11 cellular contexts compared by ENCODE assay signal in the genomic region with DNA sequence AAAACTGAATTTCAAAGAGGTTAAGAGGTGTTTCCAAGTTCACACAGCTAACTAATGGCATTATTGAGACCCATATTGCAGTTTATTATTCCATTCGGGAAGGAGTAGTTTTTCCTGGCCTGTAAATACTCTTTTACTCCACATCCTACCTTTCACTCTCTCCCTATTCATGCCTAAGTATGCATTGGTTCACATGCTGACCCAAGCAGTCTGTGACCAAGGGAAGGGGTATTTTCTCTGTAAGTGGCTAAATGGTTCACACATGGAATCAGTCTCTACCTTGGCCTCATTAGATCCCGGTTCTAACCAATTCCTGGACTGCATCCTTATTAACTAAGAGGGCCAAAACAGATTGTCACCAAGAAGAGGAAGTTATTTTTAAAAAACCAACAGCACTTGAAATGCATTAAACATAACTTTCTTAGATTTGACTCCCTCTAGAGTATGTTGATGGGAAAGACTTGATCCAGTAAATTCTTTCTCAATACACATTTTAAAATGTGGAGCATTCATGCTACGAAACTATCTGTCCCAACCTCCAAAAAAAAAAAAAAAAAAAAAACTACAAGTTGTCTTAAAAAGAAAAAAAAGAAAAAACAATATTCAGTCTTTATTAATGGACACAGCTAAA. TPM values are rescaled to one million over a fixed set of nuclear protein-coding genes. Genes with fewer than 3 reads are reported as not detected.
DNase-seq lines count a peak whose midpoint lies in the region; ATAC-seq and TF ChIP-seq lines count a peak whose summit lies in the region.
"Had no signal": no experiment of that assay in that cellular context is flagged by ENCODE, and none has a peak within 500 bp of the region (broad histone marks: within the 10 kb centered on the region; RNA-seq: fewer than 3 reads in every experiment).

No MANE protein-coding gene starts in this region.

- H3K27me3 ChIP-seq in heart right ventricle (peaks cover 0 to 5% (median 0%) of the 10 kb centered on the region in 7 donors), aorta (ENCODE audit: control insufficient read depth in 1 of 2, insufficient read depth in 2 of 2, low read length in 1 of 2) (peaks cover 0 to 2% of the 10 kb centered on the region in 2 donors)

- WGBS in heart right ventricle, 2 donors = 36 to 47% methylated on average over 3 of the region's 3 CpGs
- 27% methylated on average over 3 of the region's 3 CpGs for WGBS in aorta, 2 donors

- H3K9me3 Mint-ChIP-seq in activated naive CD4-positive, alpha-beta T cell treated with anti-CD3 and anti-CD28 coated beads, Interleukin-2, amount 50 U/mL, for 72 hours = no peaks in the 10 kb centered on the region
- H3K9me3 Mint-ChIP-seq: CD4-positive, CD25-positive, alpha-beta regulatory T cell had no signal

- H3K36me3 Mint-ChIP-seq in activated naive CD4-positive, alpha-beta T cell treated with anti-CD3 and anti-CD28 coated beads, Interleukin-2, amount 50 U/mL, for 72 hours = no peaks in the 10 kb centered on the region
- H3K36me3 Mint-ChIP-seq: CD4-positive, CD25-positive, alpha-beta regulatory T cell had no signal

- no peak overlapping the region for H3K27ac ChIP-seq in heart right ventricle
- H3K27ac ChIP-seq in aorta (ENCODE audit: low read depth in 1 of 2, low read length in 2 of 2) = no peak overlapping the region
- H3K27ac ChIP-seq: psoas muscle had no signal

- H3K27ac Mint-ChIP-seq in activated naive CD4-positive, alpha-beta T cell treated with anti-CD3 and anti-CD28 coated beads, Interleukin-2, amount 50 U/mL, for 72 hours = no peak overlapping the region
- H3K27ac Mint-ChIP-seq: CD4-positive, CD25-positive, alpha-beta regulatory T cell had no signal

- no peaks in the 10 kb centered on the region for H3K9me3 ChIP-seq in heart right ventricle
- H3K9me3 ChIP-seq in aorta (ENCODE audit: control insufficient read depth, low read length) = no peaks in the 10 kb centered on the region
- H3K9me3 ChIP-seq: psoas muscle had no signal

- ATAC-seq in heart right ventricle (no peak), aorta (ENCODE audit: low FRiP score) (peak; percentile 46), GM19397 (IDR thresholded peaks at IDR 0.05; ENCODE audit: unreplicated experiment) (no peak)
- ATAC-seq in activated naive CD4-positive, alpha-beta T cell treated with anti-CD3 and anti-CD28 coated beads, Interleukin-2, amount 50 U/mL, for 72 hours = no peak

- H3K36me3 ChIP-seq in heart right ventricle (no peaks in the 10 kb centered on the region), aorta (ENCODE audit: control insufficient read depth in 1 of 2, insufficient read depth in 2 of 2, low read length in 1 of 2) (no peaks in the 10 kb centered on the region)

- H3K4me1 ChIP-seq in heart right ventricle = peaks cover 0 to 10% (median 0%) of the 10 kb centered on the region in 9 donors
- H3K4me1 ChIP-seq in aorta (ENCODE audit: control insufficient read depth in 1 of 2, insufficient read depth in 2 of 2, low read length in 2 of 2) = no peaks in the 10 kb centered on the region
- H3K4me1 ChIP-seq: psoas muscle had no signal

- intact Hi-C loops in heart right ventricle (cut with DNase I) = loop anchor here in 1 of 10 donors (10.0 kb wide), 2 partner anchors 296 to 1066 kb away; no protein-coding TSS in a partner anchor
- intact Hi-C loops in cardiac septum (cut with DNase I) = no loop called here
- intact Hi-C loops in aorta (cut with DNase I) = loop anchor here in 1 of 2 donors (1.0 kb wide), 1 partner anchor 13 kb away; no protein-coding TSS in a partner anchor

- H3K4me3 ChIP-seq in heart right ventricle (no peak overlapping the region), fibroblast of villous mesenchyme (ENCODE audit: low read depth, low read length) (no peak overlapping the region), aorta (ENCODE audit: low read length in 2 of 2) (no peak overlapping the region)
- H3K4me3 ChIP-seq: psoas muscle had no signal

- DNase-seq in heart right ventricle = no peak
- no peak for DNase-seq in cardiac septum (ENCODE audit: low spot score)
- peak; percentile 53 for DNase-seq in SKM-1 treated with dmso at 0.1 percent for 144 hours (lab: John Stamatoyannopoulos, UW; ENCODE audit: unreplicated experiment)
- peak; percentile 48 for DNase-seq in fibroblast of villous mesenchyme (ENCODE audit: low read depth)
- no peak for DNase-seq in aorta
- DNase-seq in activated naive CD4-positive, alpha-beta T cell treated with anti-CD3 and anti-CD28 coated beads, Interleukin-2, amount 50 U/mL, for 72 hours (ENCODE audit: low spot score in 2 of 2) = no peak
- DNase-seq in GM10266 (ENCODE audit: extremely low spot score) = no peak
- DNase-seq: CD4-positive, CD25-positive, alpha-beta regulatory T cell; psoas muscle had no signal

- TF ChIP-seq CTCF in heart right ventricle (IDR thresholded peaks at IDR 0.05) (peak in 6 of 9 donors; percentile 28 to 48 (median 38)), fibroblast of villous mesenchyme (IDR thresholded peaks at IDR 0.05; ENCODE audit: insufficient read depth, low read depth, low read length) (peak; percentile 46), GM10266 (IDR thresholded peaks at IDR 0.05; ENCODE audit: control insufficient read depth, insufficient read depth, low read depth, missing control alignments) (no peak)

RNA-seq across cellular contexts. Expression of a gene that starts 17.8 kb away (rescaled TPM):
- under 1 TPM in 9 of 10 donors, not detected in 1; 0.21 to 0.64 (median 0.37) TPM for total RNA-seq in heart right ventricle
- under 1 TPM; 0.20 to 0.73 TPM for polyA plus RNA-seq in heart right ventricle
- total RNA-seq in cardiac septum = 1.8 TPM
- total RNA-seq in fibroblast of villous mesenchyme = 0.32 and 4.7 TPM in 2 replicates
- total RNA-seq in aorta = 10 to 100 TPM in 1 of 2 donors, 1 to 10 TPM in 1; 5.2 to 12.5 TPM
- under 1 TPM in 1 of 2 donors, not detected in 1; 0.38 TPM for polyA plus RNA-seq in aorta
- not detected for total RNA-seq in activated naive CD4-positive, alpha-beta T cell treated with anti-CD3 and anti-CD28 coated beads, Interleukin-2, amount 50 U/mL, for 72 hours
- total RNA-seq: CD4-positive, CD25-positive, alpha-beta regulatory T cell; RPMI7951 had no signal
- polyA plus RNA-seq: CD4-positive, CD25-positive, alpha-beta regulatory T cell had no signal

Comparison
In these comparisons a context has a peak if more than half of its experiments do, and no peak if none do; other contexts are left out.
1. DNase-seq: peak in SKM-1 treated with dmso at 0.1 percent for 144 hours (single experiment) and fibroblast of villous mesenchyme (single experiment); none in heart right ventricle (0 of 2), cardiac septum (single experiment), aorta (0 of 2), activated naive CD4-positive, alpha-beta T cell treated with anti-CD3 and anti-CD28 coated beads, Interleukin-2, amount 50 U/mL, for 72 hours (0 of 2) and GM10266 (single experiment).